14 cellular contexts compared by ENCODE assay signal in the genomic region with DNA sequence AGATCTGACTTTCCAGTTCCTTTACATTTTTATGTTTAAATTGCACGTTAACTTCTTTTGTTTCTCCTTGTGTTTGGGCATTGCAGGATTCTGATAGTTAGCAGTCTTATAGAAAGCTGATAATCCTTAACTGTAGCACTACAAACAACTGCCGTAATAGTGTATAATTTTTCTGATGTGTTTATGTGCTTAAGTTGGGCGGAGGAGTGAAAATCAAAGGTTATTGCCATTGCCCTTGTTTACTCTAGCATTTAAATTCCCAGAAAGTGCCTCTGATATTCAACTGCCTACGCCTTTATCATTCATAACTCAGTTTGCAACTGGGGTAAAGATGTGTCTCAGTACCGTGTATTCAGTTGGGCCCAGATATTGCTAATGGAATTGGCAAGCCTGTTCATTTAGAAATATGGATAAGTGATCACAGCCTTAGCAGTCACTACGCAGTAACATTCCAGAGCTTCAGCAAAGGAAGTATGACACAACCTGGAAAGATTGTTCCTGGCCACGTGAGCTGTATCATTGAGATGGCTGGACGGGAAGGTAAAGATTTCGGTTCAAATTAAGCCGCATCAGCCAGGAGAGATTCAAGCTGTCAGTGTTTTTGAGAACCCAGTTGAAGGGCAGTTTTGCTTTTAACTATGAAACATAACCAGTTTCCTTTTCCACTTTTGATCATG. TPM values are rescaled to one million over a fixed set of nuclear protein-coding genes. Genes with fewer than 3 reads are reported as not detected.
A peak's percentile ranks its signal among the peaks of the same experiment; 100 is the strongest.
DNase-seq lines count a peak whose midpoint lies in the region; TF ChIP-seq lines count a peak whose summit lies in the region.
"Had no signal": no experiment of that assay in that cellular context is flagged by ENCODE, and none has a peak within 500 bp of the region (broad histone marks: within the 10 kb centered on the region; RNA-seq: fewer than 3 reads in every experiment).

No MANE protein-coding gene starts in this region.

- TF ChIP-seq CTCF in colonic mucosa (IDR thresholded peaks at IDR 0.05) (no peak), testis (IDR thresholded peaks at IDR 0.05) (no peak)

- TF ChIP-seq POLR2A in testis (IDR thresholded peaks at IDR 0.05), result no peak

- H3K27me3 ChIP-seq in colonic mucosa (no peaks in the 10 kb centered on the region), testis (no peaks in the 10 kb centered on the region)
- H3K27me3 ChIP-seq: tibial nerve had no signal

- no peak overlapping the region for H3K4me3 ChIP-seq in colonic mucosa
- H3K4me3 ChIP-seq in testis, result no peak overlapping the region
- H3K4me3 ChIP-seq: A549, tibial nerve had no signal

- intact Hi-C loops in colonic mucosa (cut with DNase I), result no loop called here
- intact Hi-C loops in testis (cut with DNase I; ENCODE audit: low total_unique reads), result no loop called here

- no peaks in the 10 kb centered on the region for H3K4me1 ChIP-seq in colonic mucosa
- no peaks in the 10 kb centered on the region for H3K4me1 ChIP-seq in testis

- H3K9me3 ChIP-seq in colonic mucosa, result no peaks in the 10 kb centered on the region
- H3K9me3 ChIP-seq in testis, result no peaks in the 10 kb centered on the region
- H3K9me3 ChIP-seq: A549, tibial nerve had no signal

- DNase-seq in A172 (ENCODE audit: low spot score) (peak; percentile 59), M059J (ENCODE audit: low read depth) (peak; percentile 55), colonic mucosa (peak; percentile 34), kidney tubule cell (ENCODE audit: low spot score) (peak; percentile 59), SW480 (ENCODE audit: low spot score) (no peak), DMS 273 treated with DMSO at 0.1 percent for 48 hours (lab: John Stamatoyannopoulos, UW) (no peak), testis (no peak)
- DNase-seq in NK-92 treated with Interleukin-12 subunit alpha and Interleukin-12 subunit beta, amount 100 ng/mL, for 24 hours (lab: John Stamatoyannopoulos, UW), result no peak
- DNase-seq: activated CD4-positive, alpha-beta memory T cell treated with anti-CD3 and anti-CD28 coated beads, Interleukin-2, amount 10 ng/mL, durations not matched to agents 7 days and 5 days; activated naive CD8-positive, alpha-beta T cell treated with anti-CD3 and anti-CD28 coated beads for 36 hours; H9; NCI-H2029 had no signal

- H3K36me3 ChIP-seq in colonic mucosa (peaks cover 7% of the 10 kb centered on the region), testis (ENCODE audit: low read depth, missing control alignments) (no peaks in the 10 kb centered on the region)

- H3K27ac ChIP-seq in colonic mucosa (no peak overlapping the region), testis (no peak overlapping the region)
- H3K27ac ChIP-seq: A549 had no signal

- WGBS in testis, 2 donors, result 91 to 95% methylated on average over 10 of the region's 10 CpGs

- no peak overlapping the region for H3K9ac ChIP-seq in colonic mucosa (ENCODE audit: low read depth in 2 of 2, low read length in 2 of 2)

RNA-seq across cellular contexts. Expression of a gene that starts 28.1 kb away (rescaled TPM):
- total RNA-seq in A172 (2014; rRNA removed; shearing (Covaris generic)), result not detected in 2 replicates
- not detected in 2 replicates for total RNA-seq in M059J (2014; rRNA removed; shearing (Covaris generic))
- total RNA-seq in colonic mucosa (under 1 TPM; 0.10 to 0.35 TPM), testis (under 1 TPM; 0.16 to 0.19 TPM)
- 0.09 TPM for polyA plus RNA-seq in testis (ENCODE audit: insufficient read depth, low read depth, low replicate concordance)
- total RNA-seq: activated naive CD8-positive, alpha-beta T cell treated with anti-CD3 and anti-CD28 coated beads for 36 hours; H9 had no signal
- polyA plus RNA-seq: A549 had no signal

Comparison
In these comparisons a context has a peak if more than half of its experiments do, and no peak if none do; other contexts are left out.
1. DNase-seq: peak in A172 (single experiment), M059J (single experiment), colonic mucosa (single experiment) and kidney tubule cell (single experiment); none in NK-92 treated with Interleukin-12 subunit alpha and Interleukin-12 subunit beta, amount 100 ng/mL, for 24 hours (single experiment), SW480 (single experiment), DMS 273 treated with DMSO at 0.1 percent for 48 hours (single experiment) and testis (single experiment).